In the genomic region with DNA sequence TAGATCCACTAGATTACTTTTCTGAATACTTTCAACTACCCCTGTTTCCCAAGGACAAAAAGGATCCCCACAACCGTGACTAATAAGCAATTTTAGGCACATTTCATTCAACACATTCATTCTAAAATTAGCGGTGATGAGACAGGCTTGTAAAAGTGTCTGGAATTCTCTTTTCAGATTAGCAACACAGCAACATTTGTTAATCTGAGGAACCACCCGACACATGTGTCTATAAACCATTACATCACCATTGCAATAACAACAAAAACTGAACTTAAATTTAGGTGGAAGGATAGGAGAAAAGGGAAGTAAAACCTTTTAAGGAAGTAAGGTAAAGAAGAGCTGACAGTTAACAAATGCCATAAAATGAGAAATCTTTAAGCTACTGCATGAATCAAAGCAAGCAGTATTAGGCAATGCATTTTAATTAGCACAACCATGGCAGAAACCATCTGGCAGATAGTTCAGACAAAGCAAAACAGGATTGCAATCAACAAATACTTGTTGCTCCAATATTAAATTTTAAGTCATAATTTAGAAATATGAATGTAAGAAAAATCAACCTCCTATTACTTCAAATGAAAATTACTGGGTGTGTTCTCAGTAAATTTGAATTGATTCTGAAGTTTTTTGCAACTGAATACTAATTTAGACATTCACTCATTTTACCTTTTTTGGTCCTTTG, we compare ENCODE assay signal across 1 cellular context.
TF ChIP-seq lines count a peak whose summit lies in the region.

No MANE protein-coding gene starts in this region.

TF ChIP-seq in SK-N-SH treated with all-trans-retinoic acid at 6 μM for 48 hours, 23 proteins besides CTCF, POLR2A, EP300 and RAD21 (continued from another document):
- TF ChIP-seq, protein P1, sequence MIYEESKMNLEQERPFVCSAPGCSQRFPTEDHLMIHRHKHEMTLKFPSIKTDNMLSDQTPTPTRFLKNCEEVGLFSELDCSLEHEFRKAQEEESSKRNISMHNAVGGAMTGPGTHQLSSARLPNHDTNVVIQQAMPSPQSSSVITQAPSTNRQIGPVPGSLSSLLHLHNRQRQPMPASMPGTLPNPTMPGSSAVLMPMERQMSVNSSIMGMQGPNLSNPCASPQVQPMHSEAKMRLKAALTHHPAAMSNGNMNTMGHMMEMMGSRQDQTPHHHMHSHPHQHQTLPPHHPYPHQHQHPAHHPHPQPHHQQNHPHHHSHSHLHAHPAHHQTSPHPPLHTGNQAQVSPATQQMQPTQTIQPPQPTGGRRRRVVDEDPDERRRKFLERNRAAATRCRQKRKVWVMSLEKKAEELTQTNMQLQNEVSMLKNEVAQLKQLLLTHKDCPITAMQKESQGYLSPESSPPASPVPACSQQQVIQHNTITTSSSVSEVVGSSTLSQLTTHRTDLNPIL (CRISPR knock-in tag; IDR thresholded peaks at IDR 0.05; ENCODE audit: low read depth): no peak
- TF ChIP-seq BACH2 (CRISPR knock-in tag; IDR thresholded peaks at IDR 0.05; ENCODE audit: borderline replicate concordance) (no peak), PPARA (CRISPR knock-in tag; IDR thresholded peaks at IDR 0.05; ENCODE audit: borderline replicate concordance) (no peak), ZNF565 (CRISPR knock-in tag; conservative IDR thresholded peaks at IDR 0.05; ENCODE audit: low read depth) (no peak)
TF ChIP-seq in SK-N-SH treated with all-trans-retinoic acid at 6 μM for 48 hours: peak in this region for 0.
